Comparison of ENCODE assay signal across 8 cellular contexts in genomic region chr11:2927851-2928604, GRCh38. TPM values are rescaled to one million over a fixed set of nuclear protein-coding genes. Genes with fewer than 3 reads are reported as not detected.
A peak's percentile ranks its signal among the peaks of the same experiment; 100 is the strongest.
DNase-seq lines count a peak whose midpoint lies in the region; ATAC-seq, FAIRE-seq and TF ChIP-seq lines count a peak whose summit lies in the region.

No MANE protein-coding gene starts in this region.

- TF ChIP-seq CTCF in CD8-positive, alpha-beta T cell (IDR thresholded peaks at IDR 0.05): no peak
- TF ChIP-seq CTCF in H1 (IDR thresholded peaks at IDR 0.05; ENCODE audit: control extremely low read depth in 1 of 3, insufficient read depth in 1 of 3, low read depth in 1 of 3, low read length in 3 of 3): no peak

- no peak overlapping the region for H3K27ac Mint-ChIP-seq in CD8-positive, alpha-beta T cell

- no peak for ATAC-seq in CD8-positive, alpha-beta T cell
- ATAC-seq in HG02970 (IDR thresholded peaks at IDR 0.05; ENCODE audit: low FRiP score, unreplicated experiment): no peak

- H3K27ac ChIP-seq in CD8-positive, alpha-beta T cell (ENCODE audit: low read depth, low read length): no peak overlapping the region
- H3K27ac ChIP-seq in H1 (ENCODE audit: low read depth, low read length) (no peak overlapping the region), muscle layer of duodenum (ENCODE audit: low read length) (no peak overlapping the region)

- WGBS in H1 (ENCODE audit: extremely low coverage in 1 of 2, insufficient coverage in 1 of 2, insufficient read length in 1 of 2, insufficient replicate concordance in 2 of 2, low coverage in 1 of 2, low lambda C conversion rate in 2 of 2, missing lambda C conversion rate in 1 of 2), 2 experiments: 34% methylated on average over 25 of the region's 25 CpGs; no CpG with 5 or more reads in 1 of the 2 experiments

- no peaks in the 10 kb centered on the region for H3K79me2 ChIP-seq in H1 (ENCODE audit: control insufficient read depth in 1 of 2, insufficient read depth in 2 of 2, low read length in 2 of 2)

- no peak overlapping the region for H2BK120ac ChIP-seq in H1 (replicated peaks; ENCODE audit: low read depth, low read length)

- H4K20me1 ChIP-seq in H1 (replicated peaks in 1 of 2; ENCODE audit: control insufficient read depth in 1 of 2, insufficient read depth in 2 of 2, low read length in 2 of 2): peaks cover 4 to 9% of the 10 kb centered on the region in 2 experiments

- POLR2A ChIA-PET in CD8-positive, alpha-beta T cell (lab: Charles Lee): interaction anchor here (0.9 to 1.6 kb wide), 2 partner anchors 13 to 15 kb away, joined by 3 to 7 read pairs; no protein-coding TSS in a partner anchor
- POLR2A ChIA-PET in H1 (lab: Charles Lee; ENCODE audit: partially characterized antibody): interaction anchor here (0.7 to 2.5 kb wide), 9 partner anchors 12 to 395 kb away, joined by 3 to 20 read pairs (median 6); partner anchors contain the start of gene NAP1L4

- TF ChIP-seq EP300 in H1 (IDR thresholded peaks at IDR 0.05; ENCODE audit: borderline replicate concordance in 1 of 2, low read depth in 2 of 2, low read length in 2 of 2): no peak

- H3K79me1 ChIP-seq in H1 (ENCODE audit: low read depth, low read length): no peaks in the 10 kb centered on the region

- no peak for TF ChIP-seq RAD21 in H1 (IDR thresholded peaks at IDR 0.05 in 1 of 2, conservative IDR thresholded peaks at IDR 0.05 in 1 of 2; ENCODE audit: low read depth in 2 of 2, low read length in 2 of 2)

- FAIRE-seq in H1 (lab: Jason Lieb, UNC): no peak

- H3K23me2 ChIP-seq in H1 (ENCODE audit: low read depth, low read length): peaks cover 8% of the 10 kb centered on the region; the same call in 1 of the 2 replicates

- no peak overlapping the region for H2BK20ac ChIP-seq in H1 (ENCODE audit: low read length)

- H3K14ac ChIP-seq in H1 (ENCODE audit: insufficient read length): no peak overlapping the region

- peaks cover 33% of the 10 kb centered on the region for H3K4me1 ChIP-seq in CD8-positive, alpha-beta T cell (ENCODE audit: insufficient read depth, low read length)
- H3K4me1 ChIP-seq in H1 (replicated peaks in 1 of 4; ENCODE audit: control insufficient read depth in 3 of 4, insufficient read depth in 4 of 4, low read length in 3 of 4) (peaks cover 0 to 8% (median 5%) of the 10 kb centered on the region in 4 experiments; a peak in 6 of 7 replicates), muscle layer of duodenum (ENCODE audit: control insufficient read depth in 1 of 2, insufficient read depth in 2 of 2, low read length in 2 of 2) (peaks cover 0 to 25% of the 10 kb centered on the region in 2 donors)

- H3K4me3 Mint-ChIP-seq in CD8-positive, alpha-beta T cell: peak overlapping the region; percentile 70

- no peak overlapping the region for H2AFZ ChIP-seq in H1 (ENCODE audit: low read length)

- H3K4me2 ChIP-seq in H1 (ENCODE audit: insufficient read depth in 1 of 2, low read depth in 2 of 2, low read length in 2 of 2): peak overlapping the region; percentile 88 to 93

- H3K4me1 Mint-ChIP-seq in CD8-positive, alpha-beta T cell (ENCODE audit: low read depth): peaks cover 16% of the 10 kb centered on the region

- H3K18ac ChIP-seq in H1 (ENCODE audit: extremely low read depth, low read length): peak overlapping the region; percentile 71; the same call in 1 of the 2 replicates

- no peaks in the 10 kb centered on the region for H3K36me3 ChIP-seq in CD8-positive, alpha-beta T cell (ENCODE audit: insufficient read depth, low read length)
- no peaks in the 10 kb centered on the region for H3K36me3 ChIP-seq in H1 (ENCODE audit: control insufficient read depth in 2 of 4, insufficient read depth in 4 of 4, low read length in 3 of 4)
- no peaks in the 10 kb centered on the region for H3K36me3 ChIP-seq in muscle layer of duodenum (ENCODE audit: control insufficient read depth in 1 of 2, insufficient read depth in 2 of 2, low read length in 2 of 2)

- H2BK15ac ChIP-seq in H1 (ENCODE audit: low read length): no peak overlapping the region

- H4K5ac ChIP-seq in H1 (ENCODE audit: insufficient read length, low read depth, low read length): no peak overlapping the region

- H3K27me3 Mint-ChIP-seq in CD8-positive, alpha-beta T cell (ENCODE audit: low read depth): peaks cover 24% of the 10 kb centered on the region

- no peak overlapping the region for H2AK5ac ChIP-seq in H1 (ENCODE audit: low read depth, low read length)

- no peak overlapping the region for H3K56ac ChIP-seq in H1 (replicated peaks; ENCODE audit: insufficient read length, low read depth, low read length)

- H3K4me3 ChIP-seq in CD8-positive, alpha-beta T cell (ENCODE audit: low read depth, low read length): no peak overlapping the region
- peak overlapping the region; percentile 39 to 61 (median 48) for H3K4me3 ChIP-seq in H1 (ENCODE audit: extremely low read depth in 1 of 4, insufficient read depth in 2 of 4, low read depth in 3 of 4, low read length in 4 of 4)
- peak overlapping the region; percentile 53 to 69 for H3K4me3 ChIP-seq in muscle layer of duodenum (ENCODE audit: low read depth in 1 of 2, low read length in 2 of 2)

- H4K91ac ChIP-seq in H1 (replicated peaks; ENCODE audit: insufficient read length, low read length): no peak overlapping the region

- no peaks in the 10 kb centered on the region for H3K36me3 Mint-ChIP-seq in CD8-positive, alpha-beta T cell

- H3K9ac ChIP-seq in H1 (replicated peaks in 1 of 4; ENCODE audit: extremely low read depth in 1 of 4, low read depth in 3 of 4, low read length in 3 of 4): no peak overlapping the region

- no peak overlapping the region for H2BK5ac ChIP-seq in H1 (ENCODE audit: low read depth, low read length)

- no peak overlapping the region for H3K4ac ChIP-seq in H1 (replicated peaks; ENCODE audit: insufficient read length, low read depth, low read length)

- DNase-seq in CD8-positive, alpha-beta T cell: no peak
- DNase-seq in NCI-H2227 treated with DMSO at 0.1 percent for 48 hours (lab: John Stamatoyannopoulos, UW) (peak; percentile 9), H1 (ENCODE audit: low read depth in 1 of 2, low spot score in 2 of 2) (no peak), NCI-H1417 treated with DMSO at 0.1 percent for 48 hours (lab: John Stamatoyannopoulos, UW) (no peak)
- no peak for DNase-seq in stimulated activated CD4-positive, alpha-beta T cell treated with anti-CD3 and anti-CD28 coated beads, Interleukin-4, amount 100 ng/mL, for 4 hours
- DNase-seq in stimulated activated CD4-positive, alpha-beta T cell treated with anti-CD3 and anti-CD28 coated beads, Interleukin-4, amount 100 ng/mL, for 1 hour: no peak

- peaks cover 17% of the 10 kb centered on the region for H3K27me3 ChIP-seq in CD8-positive, alpha-beta T cell (ENCODE audit: insufficient read depth, low read length)
- H3K27me3 ChIP-seq in H1 (replicated peaks in 1 of 4; ENCODE audit: control insufficient read depth in 3 of 4, extremely low read depth in 1 of 4, insufficient read depth in 3 of 4, low read length in 3 of 4) (peaks cover 25 to 42% (median 37%) of the 10 kb centered on the region in 4 experiments), muscle layer of duodenum (ENCODE audit: low read depth, low read length) (no peaks in the 10 kb centered on the region)

- H3K9me3 Mint-ChIP-seq in CD8-positive, alpha-beta T cell: no peaks in the 10 kb centered on the region

- no peak for TF ChIP-seq POLR2A in H1 (IDR thresholded peaks at IDR 0.05; ENCODE audit: control extremely low read depth in 1 of 2, low read depth in 2 of 2, low read length in 2 of 2)

- no peak overlapping the region for H2BK12ac ChIP-seq in H1 (ENCODE audit: low read depth, low read length)

- peak overlapping the region; percentile 38; the same call in 1 of the 2 replicates for H4K8ac ChIP-seq in H1 (ENCODE audit: extremely low read depth, insufficient read depth, low read length)

- intact Hi-C loops in CD8-positive, alpha-beta T cell (cut with DNase I, micrococcal nuclease): no loop called here

- H3K9me3 ChIP-seq in CD8-positive, alpha-beta T cell (ENCODE audit: low read length): no peaks in the 10 kb centered on the region
- H3K9me3 ChIP-seq in H1 (ENCODE audit: insufficient read depth in 2 of 2, low read depth in 1 of 2, low read length in 1 of 2) (no peaks in the 10 kb centered on the region), muscle layer of duodenum (ENCODE audit: control insufficient read depth in 1 of 2, low read length in 2 of 2) (no peaks in the 10 kb centered on the region)

- CTCF ChIA-PET in CD8-positive, alpha-beta T cell (lab: Charles Lee): interaction anchor here (0.9 to 3.7 kb wide), 6 partner anchors 8 to 395 kb away, joined by 3 to 34 read pairs (median 6); no protein-coding TSS in a partner anchor
- CTCF ChIA-PET in H1 (lab: Charles Lee; ENCODE audit: partially characterized antibody): interaction anchor here (0.9 to 9.4 kb wide), 9 partner anchors 11 to 476 kb away, joined by 3 to 129 read pairs (median 4); partner anchors contain the start of gene CDKN1C

- no peak overlapping the region for H3K23ac ChIP-seq in H1 (ENCODE audit: insufficient read length)

TF ChIP-seq in H1, 55 proteins besides CTCF, POLR2A, EP300 and RAD21 (continues in another document):
- TF ChIP-seq JUN (IDR thresholded peaks at IDR 0.05; ENCODE audit: low read depth, low read length): no peak

RNA-seq across cellular contexts. Expression of gene PHLDA2, which starts 1.2 kb away (rescaled TPM):
- total RNA-seq in CD8-positive, alpha-beta T cell: 1 to 10 TPM in 1 of 2 experiments, under 1 TPM in 1; 0.61 to 1.6 TPM
- 5.2 and 5.4 TPM in 2 replicates for total RNA-seq in H1 (2021; fragmentation: NEBNext Ultra II Directional; extraction: Animal tissue kit (Norgen Biotek cat#: 25700))
- polyA plus RNA-seq in H1 (2011; rRNA removed): 7.6 and 11.6 TPM in 2 replicates
- 5.3 TPM for polyA plus RNA-seq in H1 (2011; cell fraction: cytosol; rRNA removed)
- polyA plus RNA-seq in H1 (2011; cell fraction: nucleus; rRNA removed): 8.3 TPM
- 3.0 to 7.5 TPM (median 5.8 TPM) in 4 replicates for polyA plus RNA-seq in H1 (2012, experiment 1 of 2)
- 6.4 TPM for polyA plus RNA-seq in H1 (2012, experiment 2 of 2)
- polyA plus RNA-seq in H1 (2013, experiment 1 of 2): 15.6 TPM
- polyA plus RNA-seq in H1 (2013, experiment 2 of 2): 14.7 TPM
- 0.24 TPM in 1 of 2 replicates, not detected in the other for polyA minus RNA-seq in H1 (2011; rRNA and poly(A)+ RNA removed)
- 3.5 TPM for polyA minus RNA-seq in H1 (2011; cell fraction: cytosol; rRNA and poly(A)+ RNA removed)
- 13.2 TPM for polyA minus RNA-seq in H1 (2011; cell fraction: nucleus; rRNA and poly(A)+ RNA removed)

RNA-seq across cellular contexts. Expression of gene CDKN1C, which starts 42.5 kb away (rescaled TPM):
- total RNA-seq in CD8-positive, alpha-beta T cell: 1 to 10 TPM; 2.5 to 3.6 TPM
- total RNA-seq in H1 (2021; fragmentation: NEBNext Ultra II Directional; extraction: Animal tissue kit (Norgen Biotek cat#: 25700)): 12.8 and 16.2 TPM in 2 replicates
- polyA plus RNA-seq in H1 (2011; rRNA removed): 14.1 and 21.8 TPM in 2 replicates
- polyA plus RNA-seq in H1 (2011; cell fraction: cytosol; rRNA removed): 13.5 TPM
- polyA plus RNA-seq in H1 (2011; cell fraction: nucleus; rRNA removed): 19.1 TPM
- polyA plus RNA-seq in H1 (2012, experiment 1 of 2): 5.5 to 12.0 TPM (median 10.3 TPM) in 4 replicates
- 12.8 TPM for polyA plus RNA-seq in H1 (2012, experiment 2 of 2)
- 12.8 TPM for polyA plus RNA-seq in H1 (2013, experiment 1 of 2)
- polyA plus RNA-seq in H1 (2013, experiment 2 of 2): 10.8 TPM
- 1.7 and 2.9 TPM in 2 replicates for polyA minus RNA-seq in H1 (2011; rRNA and poly(A)+ RNA removed)
- 16.9 TPM for polyA minus RNA-seq in H1 (2011; cell fraction: cytosol; rRNA and poly(A)+ RNA removed)
- polyA minus RNA-seq in H1 (2011; cell fraction: nucleus; rRNA and poly(A)+ RNA removed): 23.8 TPM
